Comparison of ENCODE assay signal across 1 cellular context in genomic region chrX:154762529-154763296, GRCh38.
TF ChIP-seq lines count a peak whose summit lies in the region.

TSS of gene DKC1 (plus strand) at chrX:154762864. CDS start at chrX:154762966, 102 bp downstream.

TF ChIP-seq in GM12878, 131 proteins besides CTCF, POLR2A, EP300 and RAD21 (continued from another document and continues in another):
- TF ChIP-seq ZNF592 (IDR thresholded peaks at IDR 0.05) (no peak), NRF1 (conservative IDR thresholded peaks at IDR 0.05; ENCODE audit: low read depth, low read length) (peak; percentile 63), MLLT1 (IDR thresholded peaks at IDR 0.05) (no peak), TAF1 (IDR thresholded peaks at IDR 0.05; ENCODE audit: borderline replicate concordance, low read depth, low read length) (peak; percentile 51; the same call in 1 of the 2 replicates), STAT1 (conservative IDR thresholded peaks at IDR 0.05) (no peak), GABPA (IDR thresholded peaks at IDR 0.05; ENCODE audit: low read depth) (0 out of 2 replicates have a peak, but pooled peaks have one; percentile 31), SRF (IDR thresholded peaks at IDR 0.05; ENCODE audit: low read depth in 2 of 2, low read length in 2 of 2) (no peak), PKNOX1 (IDR thresholded peaks at IDR 0.05) (peak; percentile 19; the same call in 1 of the 2 replicates), BHLHE40 (IDR thresholded peaks at IDR 0.05; ENCODE audit: borderline replicate concordance in 1 of 2, low read depth in 2 of 2, low read length in 1 of 2) (peak; percentile 17 to 72; a peak in 3 of 4 replicates), HDGF (IDR thresholded peaks at IDR 0.05) (0 out of 2 replicates have a peak, but pooled peaks have one; percentile 19), HSF1 (IDR thresholded peaks at IDR 0.05; ENCODE audit: low read depth, low read length) (no peak), NR2C2 (IDR thresholded peaks at IDR 0.05; ENCODE audit: borderline replicate concordance, control insufficient read depth, insufficient read length, low read depth) (no peak), CUX1 (IDR thresholded peaks at IDR 0.05; ENCODE audit: insufficient replicate concordance, low read depth, low read length) (no peak), SP1 (IDR thresholded peaks at IDR 0.05; ENCODE audit: low read depth, low read length) (peak; percentile 74), ELK1 (IDR thresholded peaks at IDR 0.05; ENCODE audit: low read depth, low read length) (no peak), NR2F1 (conservative IDR thresholded peaks at IDR 0.05) (no peak), EGR1 (IDR thresholded peaks at IDR 0.05; ENCODE audit: borderline replicate concordance in 1 of 2, low read depth in 2 of 2, low read length in 2 of 2) (peak in 1 of 2 experiments; percentile 40; a peak in 1 of 3 replicates), SKIL (IDR thresholded peaks at IDR 0.05; ENCODE audit: low read depth, poor library complexity, severe bottlenecking) (no peak), ZNF274 (IDR thresholded peaks at IDR 0.05; ENCODE audit: insufficient read depth, insufficient read length) (no peak), ZNF622 (IDR thresholded peaks at IDR 0.05) (no peak), PRDM15 (CRISPR knock-in tag; IDR thresholded peaks at IDR 0.05) (no peak), ATF3 (IDR thresholded peaks at IDR 0.05; ENCODE audit: borderline replicate concordance, extremely low read depth, low read depth, low read length) (no peak), SIX5 (IDR thresholded peaks at IDR 0.05; ENCODE audit: low read depth, low read length, severe bottlenecking) (no peak), BCLAF1 (IDR thresholded peaks at IDR 0.05) (no peak), YY1 (IDR thresholded peaks at IDR 0.05; ENCODE audit: low read depth, low read length) (peak; percentile 83), POLR2AphosphoS2 (IDR thresholded peaks at IDR 0.05; ENCODE audit: low read depth, low read length) (no peak), CREM (IDR thresholded peaks at IDR 0.05; ENCODE audit: low read depth) (no peak), CBX5 (IDR thresholded peaks at IDR 0.05; ENCODE audit: low read depth) (no peak)
